ENCODE assay signal across 9 cellular contexts in the genomic region with DNA sequence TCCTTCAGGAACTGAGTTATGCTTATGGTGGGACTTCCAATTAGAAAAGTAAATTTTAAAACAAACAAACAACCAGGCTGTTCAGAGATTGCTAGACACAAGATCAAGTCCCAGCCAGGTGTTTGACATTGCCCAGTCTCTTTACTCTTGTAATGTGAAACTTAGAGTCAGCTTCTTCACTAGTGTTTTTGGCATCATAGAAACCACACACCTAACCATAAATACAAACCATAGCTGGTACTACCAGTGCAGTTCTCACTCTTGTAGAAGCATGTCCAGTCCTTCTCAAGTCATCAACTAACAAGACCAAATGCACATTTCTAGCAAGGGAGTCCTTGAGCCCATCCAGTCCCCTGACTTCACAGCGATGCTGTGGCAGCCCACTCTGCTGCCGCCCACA.
"Had no signal": no experiment of that assay in that cellular context is flagged by ENCODE, and none has a peak within 500 bp of the region (broad histone marks: within the 10 kb centered on the region; RNA-seq: fewer than 3 reads in every experiment).

No MANE protein-coding gene starts in this region.

- FAIRE-seq: H1, H54, HepG2, K562 had no signal

- H3K27ac ChIP-seq: HL-60 had no signal

- H2AFZ ChIP-seq: GM23338 had no signal

- ATAC-seq: GM23338, HepG2, K562 had no signal

- DNase-seq: H9, HCEC 1CT, KG1 had no signal

- H3K4me3 ChIP-seq: GM23338, K562 had no signal

- H3K4me2 ChIP-seq: GM23338 had no signal
